ENCODE assay signal across 1 cellular context in the genomic region with DNA sequence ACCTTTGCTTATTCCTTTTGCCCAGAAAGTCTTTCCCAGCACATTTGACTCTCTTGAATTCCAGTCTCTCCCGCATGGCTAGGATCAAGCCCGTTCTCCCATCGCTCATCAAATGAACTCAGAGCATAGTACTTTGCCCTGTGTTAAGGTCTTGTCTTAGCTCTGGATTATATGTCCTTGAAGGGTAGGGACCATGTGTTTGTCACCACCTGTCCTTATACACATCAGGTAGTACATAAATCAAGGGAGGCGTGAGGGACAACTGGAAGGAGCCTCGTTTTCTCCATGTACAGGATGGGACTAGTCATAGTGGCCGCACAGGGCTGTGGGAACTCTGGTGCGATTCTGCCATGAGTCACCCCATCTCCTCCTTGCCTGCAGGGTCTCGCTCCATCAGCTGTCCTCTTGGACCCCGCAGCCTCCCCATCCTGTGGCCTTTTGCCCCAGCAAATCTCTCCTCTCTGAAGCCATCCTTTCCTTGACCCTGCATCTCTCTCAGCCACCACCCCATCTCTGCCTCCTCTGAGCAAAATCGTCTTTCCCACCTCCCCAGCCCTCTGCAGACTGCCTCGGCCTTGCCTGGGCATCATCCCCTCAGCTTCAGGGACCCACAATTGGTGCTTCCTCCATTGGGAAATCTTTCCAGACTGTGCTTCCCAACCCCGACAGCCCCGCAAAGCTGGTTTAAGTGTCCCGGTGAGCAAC.
TF ChIP-seq lines count a peak whose summit lies in the region.

No MANE protein-coding gene starts in this region.

TF ChIP-seq in IMR-90, 13 proteins besides CTCF, POLR2A, EP300 and RAD21:
- TF ChIP-seq MAZ (IDR thresholded peaks at IDR 0.05; ENCODE audit: borderline replicate concordance, low read depth, low read length), result no peak
- no peak for TF ChIP-seq CEBPB (IDR thresholded peaks at IDR 0.05; ENCODE audit: low read depth, low read length)
- no peak for TF ChIP-seq BHLHE40 (IDR thresholded peaks at IDR 0.05; ENCODE audit: low read depth, low read length)
- no peak for TF ChIP-seq MAFK (IDR thresholded peaks at IDR 0.05; ENCODE audit: low read depth, low read length)
- TF ChIP-seq, protein P1, sequence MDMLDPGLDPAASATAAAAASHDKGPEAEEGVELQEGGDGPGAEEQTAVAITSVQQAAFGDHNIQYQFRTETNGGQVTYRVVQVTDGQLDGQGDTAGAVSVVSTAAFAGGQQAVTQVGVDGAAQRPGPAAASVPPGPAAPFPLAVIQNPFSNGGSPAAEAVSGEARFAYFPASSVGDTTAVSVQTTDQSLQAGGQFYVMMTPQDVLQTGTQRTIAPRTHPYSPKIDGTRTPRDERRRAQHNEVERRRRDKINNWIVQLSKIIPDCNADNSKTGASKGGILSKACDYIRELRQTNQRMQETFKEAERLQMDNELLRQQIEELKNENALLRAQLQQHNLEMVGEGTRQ (IDR thresholded peaks at IDR 0.05; ENCODE audit: low read depth, low read length), result no peak
TF ChIP-seq in IMR-90: peak in this region for 0.
